Comparison of ENCODE assay signal across 20 cellular contexts in genomic region chr3:28057548-28057947, GRCh38.
DNase-seq lines count a peak whose midpoint lies in the region; ATAC-seq, FAIRE-seq and TF ChIP-seq lines count a peak whose summit lies in the region.
"Had no signal": no experiment of that assay in that cellular context is flagged by ENCODE, and none has a peak within 500 bp of the region (broad histone marks: within the 10 kb centered on the region; RNA-seq: fewer than 3 reads in every experiment).

No MANE protein-coding gene starts in this region.

- H3K36me3 ChIP-seq in HepG2 (replicated peaks in 1 of 2; ENCODE audit: control insufficient read depth in 1 of 2, insufficient read depth in 2 of 2, low read length in 2 of 2), result no peaks in the 10 kb centered on the region
- H3K36me3 ChIP-seq in right lobe of liver, result no peaks in the 10 kb centered on the region
- H3K36me3 ChIP-seq in GM12878 (ENCODE audit: control insufficient read depth in 2 of 2, insufficient read depth in 2 of 2, low read length in 1 of 2), result no peaks in the 10 kb centered on the region
- no peaks in the 10 kb centered on the region for H3K36me3 ChIP-seq in mucosa of descending colon (ENCODE audit: low read depth)
- H3K36me3 ChIP-seq: BLaER1 treated with 17β-estradiol and CSF1 and Interleukin-3, amounts not matched to agents 10 nM and 100 nM; HAP-1 had no signal

- in situ Hi-C loops in HepG2 (cut with HindIII; ENCODE audit: extremely low pct_ligation_motif_present, low pct_unique_long_range_greater_than_20kb), result no loop called here
- in situ Hi-C loops in GM12878 (cut with MboI), result no loop called here

- no peaks in the 10 kb centered on the region for H3K79me2 ChIP-seq in HepG2 (ENCODE audit: insufficient read depth, low read length)
- no peaks in the 10 kb centered on the region for H3K79me2 ChIP-seq in GM12878 (ENCODE audit: control insufficient read depth, insufficient read depth, low read length)

- ATAC-seq in HepG2 (no peak), right lobe of liver (no peak), GM12878 (peak; percentile 41; the same call in 2 of the 3 replicates), mucosa of descending colon (peak; percentile 20), HG03442 (IDR thresholded peaks at IDR 0.05; ENCODE audit: unreplicated experiment) (no peak), HG03469 (IDR thresholded peaks at IDR 0.05; ENCODE audit: unreplicated experiment) (no peak)

- TF ChIP-seq CTCF in HepG2 (CRISPR knock-in tag; IDR thresholded peaks at IDR 0.05) (0 out of 2 replicates have a peak, but pooled peaks have one; percentile 23), right lobe of liver (IDR thresholded peaks at IDR 0.05) (no peak), GM12878 (IDR thresholded peaks at IDR 0.05 in 2 of 3, conservative IDR thresholded peaks at IDR 0.05 in 1 of 3; ENCODE audit: control insufficient read depth in 2 of 3, extremely low read depth in 1 of 3, insufficient read depth in 1 of 3, low read depth in 3 of 3, low read length in 3 of 3) (no peak), mucosa of descending colon (IDR thresholded peaks at IDR 0.05) (no peak)

- no peak overlapping the region for H3K9ac ChIP-seq in HepG2 (ENCODE audit: insufficient read depth, low read depth, low read length)
- no peak overlapping the region for H3K9ac ChIP-seq in GM12878 (ENCODE audit: control insufficient read depth, insufficient read depth, low read length)
- H3K9ac ChIP-seq: BLaER1 treated with 17β-estradiol and CSF1 and Interleukin-3, amounts not matched to agents 10 nM and 100 nM had no signal

- CTCF ChIA-PET in HepG2 (lab: Yijun Ruan, JAX; ENCODE audit: low intra/inter-chr PET ratio, low total read pairs) (no interaction called here), GM12878 (lab: Yijun Ruan, JAX) (interaction anchor here (0.9 to 3.6 kb wide), 7 partner anchors 15 to 339 kb away, joined by 3 to 20 read pairs (median 4); no protein-coding TSS in a partner anchor)

- H3K4me2 ChIP-seq in HepG2 (ENCODE audit: low read depth, low read length) (no peak overlapping the region), GM12878 (ENCODE audit: control insufficient read depth, insufficient read depth) (no peak overlapping the region)
- H3K4me2 ChIP-seq: BLaER1 treated with 17β-estradiol and CSF1 and Interleukin-3, amounts not matched to agents 10 nM and 100 nM had no signal

- FAIRE-seq in HepG2 (lab: Jason Lieb, UNC) (no peak), GM12878 (lab: Jason Lieb, UNC) (no peak)
- FAIRE-seq: G401.6, GM12892, H1 had no signal

- TF ChIP-seq RAD21 in HepG2 (CRISPR knock-in tag; IDR thresholded peaks at IDR 0.05) (no peak), GM12878 (IDR thresholded peaks at IDR 0.05; ENCODE audit: insufficient read depth, low read depth, low read length) (0 out of 2 replicates have a peak, but pooled peaks have one; percentile 13)

- H2AFZ ChIP-seq in HepG2 (ENCODE audit: low read length) (no peak overlapping the region), GM12878 (ENCODE audit: control insufficient read depth, low read depth, low read length) (no peak overlapping the region)

- H3K27ac ChIP-seq in HepG2 (ENCODE audit: extremely low read length, insufficient read depth, low read length), result no peak overlapping the region
- no peak overlapping the region for H3K27ac ChIP-seq in right lobe of liver
- no peak overlapping the region for H3K27ac ChIP-seq in GM12878 (ENCODE audit: control insufficient read depth, insufficient read depth)
- H3K27ac ChIP-seq: BLaER1 treated with 17β-estradiol and CSF1 and Interleukin-3, amounts not matched to agents 10 nM and 100 nM had no signal

- H4K20me1 ChIP-seq in HepG2 (ENCODE audit: insufficient read depth, low read length) (no peaks in the 10 kb centered on the region), GM12878 (ENCODE audit: control insufficient read depth, insufficient read depth) (no peaks in the 10 kb centered on the region)
- H4K20me1 ChIP-seq: BLaER1 treated with 17β-estradiol and CSF1 and Interleukin-3, amounts not matched to agents 10 nM and 100 nM had no signal

- H3K4me1 ChIP-seq in HepG2 (ENCODE audit: insufficient read depth, low read length) (no peaks in the 10 kb centered on the region), right lobe of liver (no peaks in the 10 kb centered on the region), GM12878 (ENCODE audit: control insufficient read depth, insufficient read depth, low read length) (no peaks in the 10 kb centered on the region), mucosa of descending colon (ENCODE audit: low read depth) (no peaks in the 10 kb centered on the region)
- H3K4me1 ChIP-seq: HAP-1 had no signal

- RAD21 ChIA-PET in GM12878 (lab: Charles Lee; ENCODE audit: unreplicated experiment), result interaction anchor here (0.7 to 6.4 kb wide), 17 partner anchors 10 to 345 kb away, joined by 3 to 46 read pairs (median 7); partner anchors contain the start of gene EOMES

- BruUV-seq in HepG2 (replicated peaks; lab: Mats Ljungman, UMichigan) (no TSS peak), GM12878 (replicated peaks; lab: Mats Ljungman, UMichigan) (no TSS peak)

- no peak for DNase-seq in HepG2 (ENCODE audit: low spot score)
- DNase-seq in right lobe of liver, result no peak
- DNase-seq in GM12878 (ENCODE audit: low read depth, low spot score), result no peak
- no peak for DNase-seq in mucosa of descending colon
- DNase-seq in AML-193 (lab: John Stamatoyannopoulos, UW), result no peak
- DNase-seq: 8988T; Calu3; CD4-positive, CD25-positive, alpha-beta regulatory T cell; DMS 273 treated with DMSO at 0.1 percent for 48 hours; DMS79 treated with DMSO at 0.1 percent for 48 hours; EL; HFFc6; KG1 had no signal

- intact Hi-C loops in HepG2 (cut with micrococcal nuclease; ENCODE audit: unreplicated experiment) (no loop called here), right lobe of liver (cut with DNase I) (no loop called here), GM12878 (cut with micrococcal nuclease; ENCODE audit: unreplicated experiment) (no loop called here), mucosa of descending colon (cut with DNase I, micrococcal nuclease) (no loop called here)

- POLR2A ChIA-PET in HepG2 (lab: Yijun Ruan, JAX), result no interaction called here
- POLR2A ChIA-PET in GM12878 (lab: Charles Lee), result interaction anchor here (0.9 to 2.1 kb wide), 4 partner anchors 21 to 47 kb away, joined by 3 to 7 read pairs (median 4); no protein-coding TSS in a partner anchor

- H3K27me3 ChIP-seq in HepG2 (ENCODE audit: control insufficient read depth in 1 of 2, insufficient read depth in 2 of 2, low read length in 2 of 2) (no peaks in the 10 kb centered on the region), right lobe of liver (no peaks in the 10 kb centered on the region), GM12878 (replicated peaks in 1 of 2; ENCODE audit: control insufficient read depth in 2 of 2, insufficient read depth in 2 of 2, low read length in 1 of 2) (no peaks in the 10 kb centered on the region)
- H3K27me3 ChIP-seq: BLaER1 treated with 17β-estradiol and CSF1 and Interleukin-3, amounts not matched to agents 10 nM and 100 nM had no signal

- no peak for TF ChIP-seq POLR2A in HepG2 (IDR thresholded peaks at IDR 0.05; ENCODE audit: insufficient read depth in 1 of 2, low read depth in 2 of 2, low read length in 2 of 2)
- no peak for TF ChIP-seq POLR2A in right lobe of liver (IDR thresholded peaks at IDR 0.05)
- no peak for TF ChIP-seq POLR2A in GM12878 (IDR thresholded peaks at IDR 0.05; ENCODE audit: low read depth, low read length)

- H3K9me3 ChIP-seq in HepG2 (ENCODE audit: low read length) (no peaks in the 10 kb centered on the region), right lobe of liver (no peaks in the 10 kb centered on the region), GM12878 (replicated peaks; ENCODE audit: control insufficient read depth, insufficient read depth, low read length) (no peaks in the 10 kb centered on the region), mucosa of descending colon (no peaks in the 10 kb centered on the region)
- H3K9me3 ChIP-seq: BLaER1 treated with 17β-estradiol and CSF1 and Interleukin-3, amounts not matched to agents 10 nM and 100 nM; HAP-1 had no signal

- H3K4me3 ChIP-seq in HepG2 (replicated peaks in 1 of 3; ENCODE audit: insufficient read depth in 1 of 3, low read depth in 2 of 3, low read length in 3 of 3) (no peak overlapping the region), right lobe of liver (no peak overlapping the region), GM12878 (no peak overlapping the region), mucosa of descending colon (no peak overlapping the region)
- H3K4me3 ChIP-seq: BLaER1 treated with 17β-estradiol and CSF1 and Interleukin-3, amounts not matched to agents 10 nM and 100 nM; HAP-1 had no signal

- SMC1A ChIA-PET in GM12878 (lab: Charles Lee; ENCODE audit: uncharacterized antibody, unreplicated experiment), result interaction anchor here (0.8 to 9.2 kb wide), 24 partner anchors 10 to 286 kb away, joined by 3 to 77 read pairs (median 5); no protein-coding TSS in a partner anchor

- 0% methylated on average over 2 of the region's 2 CpGs for WGBS in HepG2 (ENCODE audit: low lambda C conversion rate)
- 38% methylated on average over 2 of the region's 2 CpGs for WGBS in right lobe of liver (ENCODE audit: insufficient coverage, low coverage, low lambda C conversion rate, missing lambda C conversion rate)
- WGBS in GM12878 (ENCODE audit: insufficient coverage, insufficient replicate concordance, low lambda C conversion rate, missing lambda C conversion rate), result 9% methylated on average over 2 of the region's 2 CpGs

- TF ChIP-seq EP300 in HepG2 (IDR thresholded peaks at IDR 0.05; ENCODE audit: low read depth in 2 of 2, low read length in 2 of 2), result no peak
- TF ChIP-seq EP300 in HepG2 (CRISPR knock-in tag; IDR thresholded peaks at IDR 0.05; ENCODE audit: borderline replicate concordance), result no peak
- TF ChIP-seq EP300 in GM12878 (IDR thresholded peaks at IDR 0.05; ENCODE audit: borderline replicate concordance in 1 of 2, control insufficient read depth in 1 of 2, low read depth in 2 of 2, low read length in 2 of 2), result no peak

TF ChIP-seq in HepG2, 621 proteins besides CTCF, POLR2A, EP300 and RAD21:
- TF ChIP-seq STAG1 (CRISPR knock-in tag; IDR thresholded peaks at IDR 0.05) (peak; percentile 32), ZZZ3 (CRISPR knock-in tag; IDR thresholded peaks at IDR 0.05; ENCODE audit: borderline replicate concordance) (no peak)
TF ChIP-seq in HepG2: peak in this region for 1.

TF ChIP-seq in GM12878, 131 proteins besides CTCF, POLR2A, EP300 and RAD21:
- TF ChIP-seq HDGF (IDR thresholded peaks at IDR 0.05), result no peak

Comparison
In these comparisons a context has a peak if more than half of its experiments do, and no peak if none do; other contexts are left out.
1. ATAC-seq: peak in GM12878 (single experiment) and mucosa of descending colon (single experiment); none in HepG2 (single experiment), right lobe of liver (0 of 4), HG03442 (single experiment) and HG03469 (single experiment).
2. Of the 75 proteins assayed by ChIP-seq in both HepG2 and GM12878: peak only in HepG2: CTCF; only in GM12878: RAD21; in both: none; in neither: 73.